16 cellular contexts compared by ENCODE assay signal in the genomic region with DNA sequence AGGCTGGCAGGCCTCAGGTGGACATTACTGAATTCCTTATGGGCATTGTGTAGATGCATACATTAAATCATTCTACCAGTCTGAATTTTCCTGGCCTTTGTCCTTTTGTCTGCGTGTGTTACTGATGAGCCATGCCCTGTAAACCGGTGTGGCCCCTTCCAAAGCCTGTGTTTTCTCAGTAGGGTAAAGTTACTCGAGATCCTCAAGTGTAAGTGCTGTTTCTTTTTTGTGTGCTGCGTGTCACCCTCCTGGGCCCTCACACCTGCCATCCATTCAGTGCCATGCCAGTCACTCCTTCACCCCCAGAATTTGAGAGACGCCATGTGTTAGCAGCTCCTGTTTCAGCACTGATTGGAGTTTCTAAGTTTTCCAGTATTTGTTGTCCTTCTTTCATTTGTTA.
DNase-seq lines count a peak whose midpoint lies in the region; FAIRE-seq and TF ChIP-seq lines count a peak whose summit lies in the region.
"Had no signal": no experiment of that assay in that cellular context is flagged by ENCODE, and none has a peak within 500 bp of the region (broad histone marks: within the 10 kb centered on the region; RNA-seq: fewer than 3 reads in every experiment).

No MANE protein-coding gene starts in this region.

- peaks cover 80% of the 10 kb centered on the region for H4K20me1 ChIP-seq in astrocyte (ENCODE audit: insufficient read depth, low read length)

- DNase-seq in NCI-H1105 treated with DMSO at 0.1 percent for 48 hours (lab: John Stamatoyannopoulos, UW) = peak; percentile 25
- no peak for DNase-seq in NCI-H1105 (lab: John Stamatoyannopoulos, UW)
- no peak for DNase-seq in astrocyte (ENCODE audit: low read depth)
- DNase-seq in transverse colon = no peak
- no peak for DNase-seq in NCI-H524 (lab: John Stamatoyannopoulos, UW)
- DNase-seq in activated T-cell treated with anti-CD3 and anti-CD28 coated beads for 4 hours = no peak
- DNase-seq in OCI-M2 (lab: John Stamatoyannopoulos, UW; ENCODE audit: unreplicated experiment) = no peak
- DNase-seq: 8988T; brain microvascular endothelial cell; Kasumi-1; mesenchymal stem cell; NCI-H226; posterior cingulate gyrus; stimulated activated naive CD8-positive, alpha-beta T cell treated with anti-CD3 and anti-CD28 coated beads, Interleukin-15, amount 100 ng/mL, for 72 hours had no signal

- H3K27ac ChIP-seq in astrocyte (ENCODE audit: low read depth, low read length) (no peak overlapping the region), transverse colon (peak overlapping the region; percentile 55 to 78 (median 66))
- H3K27ac ChIP-seq: brain microvascular endothelial cell had no signal

- whole genome bisulfite sequencing in transverse colon (ENCODE audit: low coverage in 1 of 2), 2 donors = 40 to 48% methylated on average over 4 to 5 of the region's 5 CpGs

- peaks cover 100% of the 10 kb centered on the region for H3K79me2 ChIP-seq in astrocyte (ENCODE audit: insufficient read depth, low read length)

- H3K36me3 ChIP-seq in astrocyte (ENCODE audit: insufficient read depth, low read length) (peaks cover 23% of the 10 kb centered on the region), transverse colon (no peaks in the 10 kb centered on the region)

- peaks cover 35% of the 10 kb centered on the region for H3K4me1 ChIP-seq in astrocyte (ENCODE audit: insufficient read depth, low read length)
- peaks cover 30 to 78% (median 64%) of the 10 kb centered on the region in 4 donors for H3K4me1 ChIP-seq in transverse colon

- in situ Hi-C loops in transverse colon (cut with MboI; ENCODE audit: low pct_ligation_motif_present in 1 of 4, low pct_unique_long_range_greater_than_20kb in 1 of 4, low sequenced_read_pairs in 3 of 4) = no loop called here

- H3K9me3 ChIP-seq in astrocyte (ENCODE audit: insufficient read depth, low read depth, low read length) (no peaks in the 10 kb centered on the region), transverse colon (no peaks in the 10 kb centered on the region)

- no peak overlapping the region for H3K4me2 ChIP-seq in astrocyte (ENCODE audit: low read length)

- H3K27ac Mint-ChIP-seq in astrocyte (ENCODE audit: unreplicated experiment) (no peak overlapping the region), nephron (peak overlapping the region; percentile 54 to 91 (median 61))
- H3K27ac Mint-ChIP-seq: activated T-helper 2 cell treated with anti-CD3 and anti-CD28 coated beads, Interferon-gamma antibody, Interleukin-2, Interleukin-4, amounts not matched to agents 10 μg/mL and 5 μg/mL and 100 μg/mL, durations not matched to agents 14 hours and 24 hours and 36 hours had no signal

- peaks cover 7% of the 10 kb centered on the region for H3K36me3 Mint-ChIP-seq in astrocyte (ENCODE audit: low read depth, unreplicated experiment)
- peaks cover 8% of the 10 kb centered on the region for H3K36me3 Mint-ChIP-seq in nephron (ENCODE audit: low read depth)

- no peak overlapping the region for H2AFZ ChIP-seq in astrocyte (ENCODE audit: low read depth, low read length)

- no peak overlapping the region for H3K4me3 ChIP-seq in astrocyte (ENCODE audit: insufficient read depth, low read depth, low read length)
- no peak overlapping the region for H3K4me3 ChIP-seq in transverse colon

- TF ChIP-seq CTCF in astrocyte (IDR thresholded peaks at IDR 0.05; ENCODE audit: insufficient read depth, low read depth, low read length) (no peak), nephron (IDR thresholded peaks at IDR 0.05; ENCODE audit: unreplicated experiment in 3 of 3) (no peak), transverse colon (IDR thresholded peaks at IDR 0.05) (no peak)

- TF ChIP-seq EP300 in transverse colon (IDR thresholded peaks at IDR 0.05; ENCODE audit: low read depth) = no peak

- H3K4me3 Mint-ChIP-seq in astrocyte (ENCODE audit: unreplicated experiment) (peak overlapping the region; percentile 12), nephron (no peak overlapping the region)
- H3K4me3 Mint-ChIP-seq: stimulated activated naive CD8-positive, alpha-beta T cell treated with anti-CD3 and anti-CD28 coated beads, Interleukin-15, amount 100 ng/mL, for 72 hours had no signal

- TF ChIP-seq POLR2A in transverse colon (IDR thresholded peaks at IDR 0.05) = no peak

- intact Hi-C loops in transverse colon (cut with DNase I; ENCODE audit: low total_unique reads) = loop anchor here (10.0 kb wide), 1 partner anchor 46 kb away; no protein-coding TSS in a partner anchor

- H3K9me3 Mint-ChIP-seq in astrocyte (ENCODE audit: unreplicated experiment) (no peaks in the 10 kb centered on the region), nephron (no peaks in the 10 kb centered on the region)
- H3K9me3 Mint-ChIP-seq: activated T-helper 2 cell treated with anti-CD3 and anti-CD28 coated beads, Interferon-gamma antibody, Interleukin-2, Interleukin-4, amounts not matched to agents 10 μg/mL and 5 μg/mL and 100 μg/mL, durations not matched to agents 14 hours and 24 hours and 36 hours; stimulated activated naive CD8-positive, alpha-beta T cell treated with anti-CD3 and anti-CD28 coated beads, Interleukin-15, amount 100 ng/mL, for 72 hours had no signal

- H3K27me3 ChIP-seq in astrocyte (ENCODE audit: insufficient read depth, low read length) (no peaks in the 10 kb centered on the region), transverse colon (no peaks in the 10 kb centered on the region)
- H3K27me3 ChIP-seq: brain microvascular endothelial cell had no signal

- H3K4me1 Mint-ChIP-seq in astrocyte (ENCODE audit: low read depth, unreplicated experiment) = peaks cover 71% of the 10 kb centered on the region
- peaks cover 84% of the 10 kb centered on the region for H3K4me1 Mint-ChIP-seq in nephron
- H3K4me1 Mint-ChIP-seq: stimulated activated naive CD8-positive, alpha-beta T cell treated with anti-CD3 and anti-CD28 coated beads, Interleukin-15, amount 100 ng/mL, for 72 hours had no signal

- no peak for FAIRE-seq in astrocyte (lab: Jason Lieb, UNC)

- H3K27me3 Mint-ChIP-seq in astrocyte (ENCODE audit: low read depth, unreplicated experiment) = no peaks in the 10 kb centered on the region
- H3K27me3 Mint-ChIP-seq in nephron (ENCODE audit: low read depth) = no peaks in the 10 kb centered on the region
- H3K27me3 Mint-ChIP-seq: stimulated activated naive CD8-positive, alpha-beta T cell treated with anti-CD3 and anti-CD28 coated beads, Interleukin-15, amount 100 ng/mL, for 72 hours had no signal

- no peak overlapping the region for H3K9ac ChIP-seq in astrocyte (ENCODE audit: low read length)
